Comparison of ENCODE assay signal across 17 cellular contexts in genomic region chr6:53614676-53615075, GRCh38. TPM values are rescaled to one million over a fixed set of nuclear protein-coding genes. Genes with fewer than 3 reads are reported as not detected.
DNase-seq lines count a peak whose midpoint lies in the region; ATAC-seq and TF ChIP-seq lines count a peak whose summit lies in the region.
"Had no signal": no experiment of that assay in that cellular context is flagged by ENCODE, and none has a peak within 500 bp of the region (broad histone marks: within the 10 kb centered on the region; RNA-seq: fewer than 3 reads in every experiment).

No MANE protein-coding gene starts in this region.

- H3K4me1 ChIP-seq in RWPE2 (ENCODE audit: insufficient read depth, poor library complexity, severe bottlenecking) (peaks cover 44% of the 10 kb centered on the region), left lung (no peaks in the 10 kb centered on the region)
- H3K4me1 ChIP-seq: BLaER1 treated with 17β-estradiol and CSF1 and Interleukin-3, amounts not matched to agents 10 nM and 100 nM had no signal

- H3K4me3 ChIP-seq in RWPE2 (ENCODE audit: severe bottlenecking) (no peak overlapping the region), left lung (no peak overlapping the region)
- H3K4me3 ChIP-seq: BLaER1 treated with 17β-estradiol and CSF1 and Interleukin-3, amounts not matched to agents 10 nM and 100 nM; GM23338 had no signal

- ATAC-seq in RWPE2 (ENCODE audit: low read depth): no peak
- peak; percentile 10 for ATAC-seq in left lung
- ATAC-seq: GM23338, Right ventricle myocardium inferior had no signal

- peak overlapping the region; percentile 99 for H3K27ac Mint-ChIP-seq in type B pancreatic cell
- H3K27ac Mint-ChIP-seq: GM23338 had no signal

- TF ChIP-seq CTCF in RWPE2 (IDR thresholded peaks at IDR 0.05; ENCODE audit: poor library complexity, severe bottlenecking) (no peak), left lung (IDR thresholded peaks at IDR 0.05) (no peak), type B pancreatic cell (conservative IDR thresholded peaks at IDR 0.05) (no peak)

- H3K27me3 ChIP-seq in RWPE2 (ENCODE audit: insufficient read depth, poor library complexity, severe bottlenecking): no peaks in the 10 kb centered on the region
- no peaks in the 10 kb centered on the region for H3K27me3 ChIP-seq in left lung
- H3K27me3 ChIP-seq: BLaER1 treated with 17β-estradiol and CSF1 and Interleukin-3, amounts not matched to agents 10 nM and 100 nM had no signal

- no peaks in the 10 kb centered on the region for H3K9me3 Mint-ChIP-seq in type B pancreatic cell
- H3K9me3 Mint-ChIP-seq: GM23338 had no signal

- no peaks in the 10 kb centered on the region for H3K36me3 Mint-ChIP-seq in type B pancreatic cell

- DNase-seq in DMS53 (lab: John Stamatoyannopoulos, UW) (peak; percentile 71), RWPE2 (ENCODE audit: low spot score) (no peak), left lung (no peak), type B pancreatic cell (ENCODE audit: extremely low spot score, unreplicated experiment) (no peak), inferior parietal cortex (ENCODE audit: extremely low spot score) (no peak), AG08395 (ENCODE audit: low spot score) (no peak), COLO668 (lab: John Stamatoyannopoulos, UW; ENCODE audit: unreplicated experiment) (no peak)
- DNase-seq: DND-41, GDM1, KBM-7, NCI-H1092, NCI-H226, NCI-H526, OCI-M1 had no signal

- intact Hi-C loops in left lung (cut with DNase I): no loop called here

- H3K4me1 Mint-ChIP-seq in type B pancreatic cell (ENCODE audit: unreplicated experiment): peaks cover 5% of the 10 kb centered on the region

- H3K9me3 ChIP-seq in RWPE2 (ENCODE audit: severe bottlenecking) (no peaks in the 10 kb centered on the region), left lung (no peaks in the 10 kb centered on the region)

- H3K27ac ChIP-seq in RWPE2 (ENCODE audit: poor library complexity, severe bottlenecking) (peak overlapping the region; percentile 86), left lung (no peak overlapping the region)
- H3K27ac ChIP-seq: BLaER1 treated with 17β-estradiol and CSF1 and Interleukin-3, amounts not matched to agents 10 nM and 100 nM had no signal

- H3K4me3 Mint-ChIP-seq in type B pancreatic cell: no peak overlapping the region
- H3K4me3 Mint-ChIP-seq: GM23338 had no signal

- no peaks in the 10 kb centered on the region for H3K36me3 ChIP-seq in RWPE2 (ENCODE audit: low read depth)
- no peaks in the 10 kb centered on the region for H3K36me3 ChIP-seq in left lung
- H3K36me3 ChIP-seq: BLaER1 treated with 17β-estradiol and CSF1 and Interleukin-3, amounts not matched to agents 10 nM and 100 nM had no signal

- no peaks in the 10 kb centered on the region for H3K27me3 Mint-ChIP-seq in type B pancreatic cell

RNA-seq across cellular contexts. Expression of gene KLHL31, which starts 50.9 kb away (rescaled TPM):
- total RNA-seq in left lung (under 1 TPM; 0.29 to 0.35 TPM), type B pancreatic cell (ENCODE audit: low replicate concordance) (1.3 and 2.8 TPM in 2 replicates)
